Comparison of ENCODE assay signal across 8 cellular contexts in genomic region chr16:89320717-89321501, GRCh38.
DNase-seq lines count a peak whose midpoint lies in the region; TF ChIP-seq lines count a peak whose summit lies in the region.

No MANE protein-coding gene starts in this region.

- no peaks in the 10 kb centered on the region for H3K9me3 ChIP-seq in BE2C
- no peaks in the 10 kb centered on the region for H3K9me3 ChIP-seq in subcutaneous abdominal adipose tissue (ENCODE audit: control insufficient read depth in 5 of 5, low read length in 5 of 5)

- peaks cover 41% of the 10 kb centered on the region for H3K4me1 ChIP-seq in BE2C
- H3K4me1 ChIP-seq in subcutaneous abdominal adipose tissue (ENCODE audit: control insufficient read depth in 5 of 5, insufficient read depth in 5 of 5, low read length in 5 of 5), result peaks cover 29 to 95% (median 75%) of the 10 kb centered on the region in 5 donors

- H3K27me3 ChIP-seq in BE2C (no peaks in the 10 kb centered on the region), subcutaneous abdominal adipose tissue (ENCODE audit: control insufficient read depth in 5 of 5, insufficient read depth in 4 of 5, low read length in 5 of 5) (no peaks in the 10 kb centered on the region)

- peaks cover 23% of the 10 kb centered on the region for H3K36me3 ChIP-seq in BE2C
- peaks cover 0 to 3% (median 0%) of the 10 kb centered on the region in 5 donors for H3K36me3 ChIP-seq in subcutaneous abdominal adipose tissue (ENCODE audit: control insufficient read depth in 5 of 5, insufficient read depth in 5 of 5, low read length in 5 of 5)

- DNase-seq in BE2C (peak; percentile 86), LNCaP clone FGC (ENCODE audit: low read depth) (no peak), amniotic epithelial cell (ENCODE audit: low read depth) (peak; percentile 71), islet precursor cell (peak; percentile 81), HuH-7.5 (ENCODE audit: low spot score) (no peak), foreskin melanocyte (no peak), GDM1 (lab: John Stamatoyannopoulos, UW) (no peak)

- H3K4me3 ChIP-seq in BE2C (ENCODE audit: low read depth, low read length) (peak overlapping the region; percentile 41), LNCaP clone FGC (ENCODE audit: low read depth, low read length) (peak overlapping the region; percentile 30), subcutaneous abdominal adipose tissue (ENCODE audit: low read depth in 1 of 5, low read length in 5 of 5) (peak overlapping the region in 4 of 5 donors; percentile 3 to 41 (median 22))

- TF ChIP-seq CTCF in BE2C (IDR thresholded peaks at IDR 0.05; ENCODE audit: low read depth, low read length), result no peak; the same call in 1 of the 2 replicates
- no peak for TF ChIP-seq CTCF in LNCaP clone FGC (IDR thresholded peaks at IDR 0.05; ENCODE audit: control insufficient read depth, extremely low read depth, insufficient read depth)

- peak overlapping the region; percentile 23 for H3K27ac ChIP-seq in subcutaneous abdominal adipose tissue (ENCODE audit: low read depth, low read length)

- H3K9ac ChIP-seq in subcutaneous abdominal adipose tissue (ENCODE audit: low read length in 5 of 5), result peak overlapping the region in 2 of 5 donors; percentile 11 to 39

Comparison
In these comparisons a context has a peak if more than half of its experiments do, and no peak if none do; other contexts are left out.
1. DNase-seq: peak in BE2C (single experiment), amniotic epithelial cell (single experiment) and islet precursor cell (single experiment); none in LNCaP clone FGC (single experiment), HuH-7.5 (single experiment), foreskin melanocyte (single experiment) and GDM1 (single experiment).
2. Peak in every context shown above with its lines, with median percentiles within 50 percentile points of each other: H3K4me3 ChIP-seq.